ENCODE assay signal across 2 cellular contexts in the genomic region with DNA sequence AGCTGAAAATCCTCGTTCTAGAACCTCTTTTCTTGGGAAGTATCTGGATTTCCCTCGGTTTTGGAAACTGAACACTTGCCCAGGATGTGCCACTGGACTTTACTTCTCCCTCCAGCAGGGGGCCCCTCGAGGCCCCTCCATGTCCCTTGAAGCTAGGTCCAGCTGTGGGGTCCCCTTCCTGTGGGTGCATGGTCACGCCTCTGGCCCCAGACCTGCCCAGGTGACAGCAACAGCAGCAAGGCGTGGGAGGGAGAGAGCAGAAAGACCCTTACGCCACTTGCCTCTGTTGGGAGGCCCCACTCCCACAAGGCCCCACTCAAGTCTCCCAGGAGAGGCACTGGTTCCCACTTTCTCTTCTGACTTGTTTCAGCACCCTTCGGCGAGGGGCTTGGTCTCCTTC.
TF ChIP-seq lines count a peak whose summit lies in the region.

No MANE protein-coding gene starts in this region.

TF ChIP-seq in SK-N-SH, 30 proteins besides CTCF, POLR2A, EP300 and RAD21 (continued from another document):
- TF ChIP-seq MAX (IDR thresholded peaks at IDR 0.05; ENCODE audit: low read depth) (no peak), SMC3 (IDR thresholded peaks at IDR 0.05; ENCODE audit: low read depth, low read length) (peak; percentile 26; the same call in 1 of the 2 replicates), NFIC (IDR thresholded peaks at IDR 0.05; ENCODE audit: borderline replicate concordance) (no peak)

TF ChIP-seq in SK-N-SH treated with all-trans-retinoic acid at 6 μM for 48 hours, 23 proteins besides CTCF, POLR2A, EP300 and RAD21 (continued from another document):
- TF ChIP-seq, protein P1, sequence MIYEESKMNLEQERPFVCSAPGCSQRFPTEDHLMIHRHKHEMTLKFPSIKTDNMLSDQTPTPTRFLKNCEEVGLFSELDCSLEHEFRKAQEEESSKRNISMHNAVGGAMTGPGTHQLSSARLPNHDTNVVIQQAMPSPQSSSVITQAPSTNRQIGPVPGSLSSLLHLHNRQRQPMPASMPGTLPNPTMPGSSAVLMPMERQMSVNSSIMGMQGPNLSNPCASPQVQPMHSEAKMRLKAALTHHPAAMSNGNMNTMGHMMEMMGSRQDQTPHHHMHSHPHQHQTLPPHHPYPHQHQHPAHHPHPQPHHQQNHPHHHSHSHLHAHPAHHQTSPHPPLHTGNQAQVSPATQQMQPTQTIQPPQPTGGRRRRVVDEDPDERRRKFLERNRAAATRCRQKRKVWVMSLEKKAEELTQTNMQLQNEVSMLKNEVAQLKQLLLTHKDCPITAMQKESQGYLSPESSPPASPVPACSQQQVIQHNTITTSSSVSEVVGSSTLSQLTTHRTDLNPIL (CRISPR knock-in tag; IDR thresholded peaks at IDR 0.05; ENCODE audit: low read depth): no peak
- TF ChIP-seq, protein P2, sequence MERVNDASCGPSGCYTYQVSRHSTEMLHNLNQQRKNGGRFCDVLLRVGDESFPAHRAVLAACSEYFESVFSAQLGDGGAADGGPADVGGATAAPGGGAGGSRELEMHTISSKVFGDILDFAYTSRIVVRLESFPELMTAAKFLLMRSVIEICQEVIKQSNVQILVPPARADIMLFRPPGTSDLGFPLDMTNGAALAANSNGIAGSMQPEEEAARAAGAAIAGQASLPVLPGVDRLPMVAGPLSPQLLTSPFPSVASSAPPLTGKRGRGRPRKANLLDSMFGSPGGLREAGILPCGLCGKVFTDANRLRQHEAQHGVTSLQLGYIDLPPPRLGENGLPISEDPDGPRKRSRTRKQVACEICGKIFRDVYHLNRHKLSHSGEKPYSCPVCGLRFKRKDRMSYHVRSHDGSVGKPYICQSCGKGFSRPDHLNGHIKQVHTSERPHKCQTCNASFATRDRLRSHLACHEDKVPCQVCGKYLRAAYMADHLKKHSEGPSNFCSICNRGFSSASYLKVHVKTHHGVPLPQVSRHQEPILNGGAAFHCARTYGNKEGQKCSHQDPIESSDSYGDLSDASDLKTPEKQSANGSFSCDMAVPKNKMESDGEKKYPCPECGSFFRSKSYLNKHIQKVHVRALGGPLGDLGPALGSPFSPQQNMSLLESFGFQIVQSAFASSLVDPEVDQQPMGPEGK (CRISPR knock-in tag; IDR thresholded peaks at IDR 0.05; ENCODE audit: borderline replicate concordance): no peak
- TF ChIP-seq ZNF70 (CRISPR knock-in tag; IDR thresholded peaks at IDR 0.05) (no peak), GLIS3 (CRISPR knock-in tag; IDR thresholded peaks at IDR 0.05) (no peak), CSRNP3 (CRISPR knock-in tag; IDR thresholded peaks at IDR 0.05) (no peak), ISL1 (CRISPR knock-in tag; IDR thresholded peaks at IDR 0.05) (no peak), TOX (CRISPR knock-in tag; IDR thresholded peaks at IDR 0.05; ENCODE audit: borderline replicate concordance) (no peak), ESRRG (CRISPR knock-in tag; IDR thresholded peaks at IDR 0.05) (no peak), BACH2 (CRISPR knock-in tag; IDR thresholded peaks at IDR 0.05; ENCODE audit: borderline replicate concordance) (no peak), ARNTL (CRISPR knock-in tag; IDR thresholded peaks at IDR 0.05; ENCODE audit: borderline replicate concordance, low read depth) (no peak), SNAI2 (CRISPR knock-in tag; IDR thresholded peaks at IDR 0.05) (no peak)
